In genomic region chr3:176106380-176106779, GRCh38 we compare ENCODE assay signal across 26 cellular contexts.
"Had no signal": no experiment of that assay in that cellular context is flagged by ENCODE, and none has a peak within 500 bp of the region (broad histone marks: within the 10 kb centered on the region; RNA-seq: fewer than 3 reads in every experiment).

No MANE protein-coding gene starts in this region.

- H3K36me3 ChIP-seq: colonic mucosa, heart left ventricle, lower lobe of right lung, suprapubic skin, tibial artery, upper lobe of right lung had no signal

- DNase-seq: activated CD4-positive, alpha-beta T cell treated with anti-CD3 and anti-CD28 coated beads for 36 hours; activated CD4-positive, CD25-positive, alpha-beta regulatory T cell; activated CD8-positive, alpha-beta memory T cell treated with anti-CD3 and anti-CD28 coated beads, Interleukin-2, amount 10 ng/mL, durations not matched to agents 7 days and 5 days; activated CD8-positive, alpha-beta T cell treated with anti-CD3 and anti-CD28 coated beads, Interleukin-2, amount 10 ng/mL, durations not matched to agents 7 days and 5 days; activated naive CD4-positive, alpha-beta T cell treated with anti-CD3 and anti-CD28 coated beads for 36 hours; activated naive CD8-positive, alpha-beta T cell treated with anti-CD3 and anti-CD28 coated beads, Interleukin-2, amount 10 ng/mL, durations not matched to agents 7 days and 5 days; activated T-cell treated with anti-CD3 and anti-CD28 coated beads, Interleukin-2, amount 50 U/mL, for 72 hours; amygdala; body of pancreas; colonic mucosa; effector CD8-positive, alpha-beta T cell; heart left ventricle; hypothalamus; immature natural killer cell; lower lobe of right lung; mucosa of descending colon; posterior cingulate gyrus; right cardiac atrium; stimulated activated CD4-positive, alpha-beta T cell treated with anti-CD3 and anti-CD28 coated beads, Interleukin-15, amount 100 ng/mL, for 24 hours; stimulated activated CD4-positive, alpha-beta T cell treated with anti-CD3 and anti-CD28 coated beads, Interleukin-2, amount 100 ng/mL, for 24 hours; stimulated activated naive CD4-positive, alpha-beta T cell; tibial artery; upper lobe of right lung had no signal

- H3K27me3 ChIP-seq: body of pancreas, colonic mucosa, heart left ventricle, suprapubic skin, tibial artery, upper lobe of right lung had no signal

- ATAC-seq: activated CD4-positive, alpha-beta T cell treated with anti-CD3 and anti-CD28 coated beads for 36 hours; activated CD8-positive, alpha-beta memory T cell treated with anti-CD3 and anti-CD28 coated beads, Interleukin-2, amount 10 ng/mL, durations not matched to agents 7 days and 5 days; activated CD8-positive, alpha-beta T cell treated with anti-CD3 and anti-CD28 coated beads, Interleukin-2, amount 10 ng/mL, durations not matched to agents 7 days and 5 days; activated T-cell treated with anti-CD3 and anti-CD28 coated beads, Interleukin-2, amount 50 U/mL, for 72 hours; body of pancreas; heart left ventricle; left lobe of liver; lower lobe of right lung; mucosa of descending colon; natural killer cell treated with Interleukin-12 subunit alpha and Interleukin-12 subunit beta and Interleukin-15 and Interleukin-18, amount 100 ng/mL, for 72 hours; right cardiac atrium; upper lobe of right lung had no signal

- H3K4me3 ChIP-seq: body of pancreas, colonic mucosa, heart left ventricle, lower lobe of right lung, mucosa of descending colon, suprapubic skin, tibial artery, upper lobe of right lung had no signal

- H3K9me3 ChIP-seq: body of pancreas, colonic mucosa, lower lobe of right lung, mucosa of descending colon, suprapubic skin, tibial artery, upper lobe of right lung had no signal

- H3K27ac ChIP-seq: body of pancreas, colonic mucosa, heart left ventricle, lower lobe of right lung, suprapubic skin, tibial artery, upper lobe of right lung had no signal

- H3K4me1 ChIP-seq: body of pancreas, colonic mucosa, heart left ventricle, lower lobe of right lung, suprapubic skin, tibial artery, upper lobe of right lung had no signal
